In genomic region chr16:64312292-64312691, GRCh38 we compare ENCODE assay signal across 31 cellular contexts.
"Had no signal": no experiment of that assay in that cellular context is flagged by ENCODE, and none has a peak within 500 bp of the region (broad histone marks: within the 10 kb centered on the region; RNA-seq: fewer than 3 reads in every experiment).

No MANE protein-coding gene starts in this region.

- H3K27ac ChIP-seq: adrenal gland, body of pancreas, epithelial cell of prostate, esophagus squamous epithelium, gastroesophageal sphincter, heart right ventricle had no signal

- H3K27me3 ChIP-seq: adrenal gland, body of pancreas, esophagus squamous epithelium, gastroesophageal sphincter, heart right ventricle had no signal

- H3K4me3 ChIP-seq: adrenal gland, body of pancreas, esophagus squamous epithelium, gastroesophageal sphincter, heart right ventricle had no signal

- H3K9me3 ChIP-seq: body of pancreas, esophagus squamous epithelium had no signal

- H3K36me3 ChIP-seq: adrenal gland, esophagus squamous epithelium, gastroesophageal sphincter, heart right ventricle had no signal

- H3K4me1 ChIP-seq: adrenal gland, body of pancreas, esophagus squamous epithelium, gastroesophageal sphincter, heart right ventricle had no signal

- DNase-seq: activated CD4-positive, alpha-beta memory T cell treated with anti-CD3 and anti-CD28 coated beads for 36 hours; activated CD4-positive, alpha-beta T cell treated with anti-CD3 and anti-CD28 coated beads for 36 hours; activated CD4-positive, alpha-beta T cell treated with anti-CD3 and anti-CD28 coated beads, Interleukin-2, amount 10 ng/mL, durations not matched to agents 24 days and 14 days; activated CD4-positive, CD25-positive, alpha-beta regulatory T cell; activated CD4-positive, CD25-positive, alpha-beta regulatory T cell treated with anti-CD3 and anti-CD28 coated beads, Interleukin-2, amount 50 U/mL, for 72 hours; activated CD8-positive, alpha-beta memory T cell treated with anti-CD3 and anti-CD28 coated beads, Interleukin-2, amount 10 ng/mL, durations not matched to agents 7 days and 5 days; activated CD8-positive, alpha-beta memory T cell treated with anti-CD3 and anti-CD28 coated beads, Interleukin-2, amount 50 U/mL, for 4 hours; activated CD8-positive, alpha-beta T cell treated with anti-CD3 and anti-CD28 coated beads, Interleukin-2, amount 10 ng/mL, durations not matched to agents 7 days and 5 days; activated effector memory CD4-positive, alpha-beta T cell treated with anti-CD3 and anti-CD28 coated beads, Interleukin-2, amount 50 U/mL, for 16 hours; activated naive CD4-positive, alpha-beta T cell treated with anti-CD3 and anti-CD28 coated beads for 36 hours; activated naive CD8-positive, alpha-beta T cell treated with anti-CD3 and anti-CD28 coated beads for 36 hours; activated naive CD8-positive, alpha-beta T cell treated with anti-CD3 and anti-CD28 coated beads, Interleukin-2, amount 50 U/mL, for 24 hours; activated T-cell treated with anti-CD3 and anti-CD28 coated beads, Interleukin-2, amount 50 U/mL, for 1 hour; activated T-cell treated with anti-CD3 and anti-CD28 coated beads, Interleukin-2, amount 50 U/mL, for 48 hours; adrenal gland; amygdala; aorta; body of pancreas; caudate nucleus; cortex of kidney; dermis blood vessel endothelial cell; effector CD4-positive, alpha-beta T cell; esophagus squamous epithelium; foreskin melanocyte; heart right ventricle; T-helper 2 cell had no signal

- FAIRE-seq: colon, endometrium, endothelial cell of umbilical vein had no signal
